ENCODE assay signal across 1 cellular context in genomic region chr5:171451421-171451820, GRCh38.
TF ChIP-seq lines count a peak whose summit lies in the region.

No MANE protein-coding gene starts in this region.

TF ChIP-seq in HCT116, 20 proteins besides CTCF, POLR2A, EP300 and RAD21 (continued from another document):
- TF ChIP-seq SIN3A (IDR thresholded peaks at IDR 0.05; ENCODE audit: low read depth), result no peak
- TF ChIP-seq SP1 (IDR thresholded peaks at IDR 0.05; ENCODE audit: low read depth), result no peak
- no peak for TF ChIP-seq SRF (IDR thresholded peaks at IDR 0.05; ENCODE audit: low read depth)
- no peak for TF ChIP-seq ZFX (IDR thresholded peaks at IDR 0.05)
- no peak for TF ChIP-seq EZH2 (IDR thresholded peaks at IDR 0.05)
- no peak for TF ChIP-seq EGR1 (IDR thresholded peaks at IDR 0.05; ENCODE audit: low read depth)
- no peak for TF ChIP-seq CEBPB (IDR thresholded peaks at IDR 0.05; ENCODE audit: low read depth)
